9 cellular contexts compared by ENCODE assay signal in the genomic region with DNA sequence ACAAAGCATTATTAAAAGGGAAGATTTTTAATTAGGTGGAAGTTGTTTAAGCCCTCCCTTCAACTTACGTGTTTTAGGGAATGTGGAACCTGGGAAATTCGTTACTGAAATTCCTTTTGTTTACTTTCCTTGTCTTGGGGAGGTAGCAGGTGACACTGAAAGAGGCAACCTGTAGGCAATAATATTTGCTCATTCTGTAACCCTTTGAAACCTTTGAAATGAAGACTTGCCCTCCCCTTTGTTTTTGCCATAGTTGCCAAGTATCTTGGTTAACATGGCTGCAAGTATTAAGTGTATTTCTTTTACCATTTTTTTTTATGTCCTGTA. TPM values are rescaled to one million over a fixed set of nuclear protein-coding genes. Genes with fewer than 3 reads are reported as not detected.
DNase-seq lines count a peak whose midpoint lies in the region; ATAC-seq, FAIRE-seq and TF ChIP-seq lines count a peak whose summit lies in the region.
"Had no signal": no experiment of that assay in that cellular context is flagged by ENCODE, and none has a peak within 500 bp of the region (broad histone marks: within the 10 kb centered on the region; RNA-seq: fewer than 3 reads in every experiment).

No MANE protein-coding gene starts in this region.

- 63% methylated on average over 2 of the region's 2 CpGs for WGBS in esophagus muscularis mucosa
- 24% methylated on average over 2 of the region's 2 CpGs for WGBS in pancreas, 2 donors

- H3K27me3 Mint-ChIP-seq in Caco-2 (ENCODE audit: insufficient read depth, unreplicated experiment), result no peaks in the 10 kb centered on the region

- H3K79me2 ChIP-seq in OCI-LY7 (ENCODE audit: insufficient read depth, low read depth, low read length), result peaks cover 57% of the 10 kb centered on the region
- peaks cover 31% of the 10 kb centered on the region for H3K79me2 ChIP-seq in MM.1S (ENCODE audit: low read length)

- H3K27ac ChIP-seq in OCI-LY7 (ENCODE audit: low read depth, low read length, poor library complexity, severe bottlenecking), result no peak overlapping the region
- H3K27ac ChIP-seq in esophagus muscularis mucosa (replicated peaks in 1 of 4), result peak overlapping the region in 2 of 4 donors; percentile 87 to 90
- peak overlapping the region in 2 of 4 donors; percentile 70 to 84 for H3K27ac ChIP-seq in pancreas
- H3K27ac ChIP-seq in MM.1S (ENCODE audit: low read length), result no peak overlapping the region

- H3K36me3 ChIP-seq in Caco-2 (ENCODE audit: control insufficient read depth, insufficient read depth, low read length) (no peaks in the 10 kb centered on the region), OCI-LY7 (ENCODE audit: insufficient read depth, low read length) (peaks cover 55% of the 10 kb centered on the region), esophagus muscularis mucosa (no peaks in the 10 kb centered on the region), pancreas (no peaks in the 10 kb centered on the region), MM.1S (replicated peaks; ENCODE audit: insufficient read depth, low read length) (no peaks in the 10 kb centered on the region)

- H3K4me2 ChIP-seq in OCI-LY7 (ENCODE audit: low read length) (peak overlapping the region; percentile 99), MM.1S (ENCODE audit: low read depth, low read length) (no peak overlapping the region)

- H2AFZ ChIP-seq in OCI-LY7 (ENCODE audit: low read length), result no peak overlapping the region
- H2AFZ ChIP-seq in MM.1S (ENCODE audit: low read length), result no peak overlapping the region

- no peak for DNase-seq in Caco-2
- DNase-seq in OCI-LY7 (ENCODE audit: low spot score), result no peak
- no peak for DNase-seq in esophagus muscularis mucosa (ENCODE audit: extremely low spot score)
- DNase-seq in pancreas, result no peak
- no peak for DNase-seq in MM.1S
- no peak for DNase-seq in NCI-H524 (lab: John Stamatoyannopoulos, UW)
- DNase-seq in GOT3 (lab: John Stamatoyannopoulos, UW), result no peak
- no peak for DNase-seq in activated CD4-positive, CD25-positive, alpha-beta regulatory T cell treated with anti-CD3 and anti-CD28 coated beads, Interleukin-2, amount 50 U/mL, for 72 hours

- H3K9me3 Mint-ChIP-seq in Caco-2 (ENCODE audit: unreplicated experiment), result no peaks in the 10 kb centered on the region

- H3K9me2 ChIP-seq in OCI-LY7 (ENCODE audit: insufficient read depth, low read length) (no peaks in the 10 kb centered on the region), MM.1S (replicated peaks; ENCODE audit: insufficient read depth, low read length) (no peaks in the 10 kb centered on the region)

- H3K4me3 Mint-ChIP-seq in Caco-2 (ENCODE audit: unreplicated experiment), result peak overlapping the region; percentile 87

- H3F3A ChIP-seq in MM.1S (ENCODE audit: insufficient read depth, low read length), result peaks cover 7% of the 10 kb centered on the region; the same call in 1 of the 2 replicates

- H3K4me3 ChIP-seq in Caco-2 (ENCODE audit: low read depth, low read length), result peak overlapping the region; percentile 86
- H3K4me3 ChIP-seq in OCI-LY7 (ENCODE audit: low read depth, low read length, poor library complexity, severe bottlenecking), result peak overlapping the region; percentile 90
- H3K4me3 ChIP-seq in esophagus muscularis mucosa, result peak overlapping the region; percentile 78 to 88 (median 81)
- H3K4me3 ChIP-seq in pancreas, result peak overlapping the region in 3 of 4 donors; percentile 49 to 70 (median 69)
- no peak overlapping the region for H3K4me3 ChIP-seq in MM.1S (ENCODE audit: low read length)

- intact Hi-C loops in Caco-2 (cut with micrococcal nuclease; ENCODE audit: unreplicated experiment), result loop anchor here (2.0 kb wide), 1 partner anchor 150 kb away; no protein-coding TSS in a partner anchor
- intact Hi-C loops in OCI-LY7 (cut with micrococcal nuclease; ENCODE audit: unreplicated experiment), result loop anchor here (2.0 kb wide), 1 partner anchor 54 kb away; no protein-coding TSS in a partner anchor
- intact Hi-C loops in esophagus muscularis mucosa (cut with DNase I), result loop anchor here (5.0 kb wide), 1 partner anchor 153 kb away; no protein-coding TSS in a partner anchor
- intact Hi-C loops in pancreas (cut with DNase I), result no loop called here

- H3K27me3 ChIP-seq in Caco-2 (replicated peaks; ENCODE audit: control insufficient read depth, insufficient read depth, low read length), result no peaks in the 10 kb centered on the region
- no peaks in the 10 kb centered on the region for H3K27me3 ChIP-seq in esophagus muscularis mucosa
- H3K27me3 ChIP-seq in pancreas, result no peaks in the 10 kb centered on the region
- H3K27me3 ChIP-seq in MM.1S (replicated peaks; ENCODE audit: insufficient read depth, low read length), result no peaks in the 10 kb centered on the region

- H4K20me1 ChIP-seq in OCI-LY7 (ENCODE audit: insufficient read depth, low read length) (peaks cover 35% of the 10 kb centered on the region), MM.1S (ENCODE audit: insufficient read depth, low read length) (no peaks in the 10 kb centered on the region; the same call in 1 of the 2 replicates)

- peaks cover 60% of the 10 kb centered on the region for H3K36me3 Mint-ChIP-seq in Caco-2 (ENCODE audit: insufficient read depth, unreplicated experiment)

- POLR2A ChIA-PET in Caco-2 (lab: Charles Lee), result no interaction called here
- POLR2A ChIA-PET in OCI-LY7 (lab: Charles Lee), result interaction anchor here (1.0 to 1.3 kb wide), 2 partner anchors 14 to 50 kb away, joined by 3 read pairs; no protein-coding TSS in a partner anchor

- H3K4me1 Mint-ChIP-seq in Caco-2 (ENCODE audit: low read depth, unreplicated experiment), result peaks cover 37% of the 10 kb centered on the region

- H3K27ac Mint-ChIP-seq in Caco-2 (ENCODE audit: unreplicated experiment), result peak overlapping the region; percentile 74

- no peak for TF ChIP-seq POLR2A in esophagus muscularis mucosa (IDR thresholded peaks at IDR 0.05; ENCODE audit: low read depth)

- CTCF ChIA-PET in Caco-2 (lab: Charles Lee), result no interaction called here
- CTCF ChIA-PET in OCI-LY7 (lab: Charles Lee; ENCODE audit: unreplicated experiment), result no interaction called here

- BruUV-seq in Caco-2 (replicated peaks; lab: Mats Ljungman, UMichigan) (no TSS peak), OCI-LY7 (replicated peaks; lab: Mats Ljungman, UMichigan) (no TSS peak)

- H3K9me3 ChIP-seq in Caco-2 (no peaks in the 10 kb centered on the region), OCI-LY7 (ENCODE audit: low read length) (no peaks in the 10 kb centered on the region), esophagus muscularis mucosa (no peaks in the 10 kb centered on the region), pancreas (no peaks in the 10 kb centered on the region), MM.1S (replicated peaks; ENCODE audit: insufficient read depth, low read length) (no peaks in the 10 kb centered on the region)

- TF ChIP-seq EP300 in esophagus muscularis mucosa (IDR thresholded peaks at IDR 0.05), result no peak

- TF ChIP-seq CTCF in Caco-2 (IDR thresholded peaks at IDR 0.05; ENCODE audit: insufficient read depth in 1 of 2, low read depth in 1 of 2, low read length in 1 of 2, severe bottlenecking in 1 of 2, unreplicated experiment in 1 of 2) (no peak), OCI-LY7 (conservative IDR thresholded peaks at IDR 0.05; ENCODE audit: low read length) (no peak), esophagus muscularis mucosa (IDR thresholded peaks at IDR 0.05) (no peak), pancreas (IDR thresholded peaks at IDR 0.05) (no peak), MM.1S (IDR thresholded peaks at IDR 0.05; ENCODE audit: low read length) (no peak)

- FAIRE-seq in pancreas (lab: Jason Lieb, UNC), result no peak

- peak in 1 of 4 donors; percentile 5 for ATAC-seq in pancreas
- ATAC-seq: activated CD4-positive, CD25-positive, alpha-beta regulatory T cell treated with anti-CD3 and anti-CD28 coated beads, Interleukin-2, amount 50 U/mL, for 24 hours had no signal

- H3K9ac ChIP-seq in MM.1S (ENCODE audit: low read length), result no peak overlapping the region

- H3K4me1 ChIP-seq in Caco-2 (peaks cover 37% of the 10 kb centered on the region), OCI-LY7 (ENCODE audit: insufficient read depth, low read length, poor library complexity, severe bottlenecking) (peaks cover 47% of the 10 kb centered on the region), esophagus muscularis mucosa (peaks cover 24 to 64% (median 58%) of the 10 kb centered on the region in 4 donors), pancreas (peaks cover 7 to 24% (median 9%) of the 10 kb centered on the region in 3 donors), MM.1S (ENCODE audit: low read length) (peaks cover 6% of the 10 kb centered on the region)

RNA-seq across cellular contexts. Expression of gene MRPS6, which starts 1.7 kb away (rescaled TPM):
- 102 and 104 TPM in 2 replicates for total RNA-seq in Caco-2 (2022)
- 15.2 and 20.9 TPM in 2 replicates for total RNA-seq in OCI-LY7 (2014; rRNA removed; shearing (Covaris generic))
- total RNA-seq in OCI-LY7 (2022), result 56.1 and 64.7 TPM in 2 replicates
- total RNA-seq in esophagus muscularis mucosa, result 10 to 100 TPM; 19.5 to 44.0 (median 40.9) TPM
- total RNA-seq in pancreas, result 10 to 100 TPM in 5 of 6 donors, 1 to 10 TPM in 1; 9.9 to 14.5 (median 12.3) TPM
- polyA plus RNA-seq in pancreas, result 10 to 100 TPM; 16.9 to 18.5 TPM

RNA-seq across cellular contexts. Expression of gene SLC5A3, which starts 1.7 kb away (rescaled TPM):
- total RNA-seq in Caco-2 (2022) (19.1 and 19.8 TPM in 2 replicates), OCI-LY7 (2022) (22.2 and 26.6 TPM in 2 replicates), esophagus muscularis mucosa (10 to 100 TPM in 3 of 4 donors, 1 to 10 TPM in 1; 7.3 to 15.4 (median 13.1) TPM), pancreas (1 to 10 TPM; 2.2 to 5.9 (median 3.0) TPM)
- total RNA-seq in OCI-LY7 (2014; rRNA removed; shearing (Covaris generic)), result 26.3 and 31.5 TPM in 2 replicates
- 1 to 10 TPM in 1 of 2 donors, under 1 TPM in 1; 0.49 to 1.0 TPM for polyA plus RNA-seq in pancreas

Comparison
In these comparisons a context has a peak if more than half of its experiments do, and no peak if none do; other contexts are left out.
1. intact Hi-C loops: an anchor here in Caco-2 (2.0 kb wide), OCI-LY7 (2.0 kb wide) and esophagus muscularis mucosa (5.0 kb wide); none called in pancreas.